ENCODE assay signal across 8 cellular contexts in genomic region chr11:73325036-73325981, GRCh38. TPM values are rescaled to one million over a fixed set of nuclear protein-coding genes. Genes with fewer than 3 reads are reported as not detected.
DNase-seq lines count a peak whose midpoint lies in the region; ATAC-seq and TF ChIP-seq lines count a peak whose summit lies in the region.

No MANE protein-coding gene starts in this region.

- H3F3A ChIP-seq in SK-N-SH (replicated peaks; ENCODE audit: insufficient read depth) = peaks cover 56% of the 10 kb centered on the region

- no peak overlapping the region for H2AFZ ChIP-seq in SK-N-SH (ENCODE audit: low read depth)

- H3K9ac ChIP-seq in SK-N-SH = peak overlapping the region; percentile 65; the same call in 1 of the 2 replicates
- no peak overlapping the region for H3K9ac ChIP-seq in mucosa of rectum (ENCODE audit: low read depth in 1 of 2, low read length in 2 of 2)

- H3K9me2 ChIP-seq in SK-N-SH = no peaks in the 10 kb centered on the region

- H3K36me3 ChIP-seq in SK-N-SH (replicated peaks in 1 of 2; ENCODE audit: control insufficient read depth in 1 of 2, insufficient read depth in 2 of 2, low read length in 1 of 2) (peaks cover 0 to 6% of the 10 kb centered on the region in 2 experiments), mucosa of rectum (ENCODE audit: control insufficient read depth in 2 of 2, insufficient read depth in 2 of 2, low read length in 2 of 2) (no peaks in the 10 kb centered on the region)

- POLR2A ChIA-PET in SK-N-SH (lab: Yijun Ruan, JAX) = no interaction called here

- peak overlapping the region; percentile 75 for H3K4me2 ChIP-seq in SK-N-SH

- H3K9me3 ChIP-seq in SK-N-SH = no peaks in the 10 kb centered on the region
- no peaks in the 10 kb centered on the region for H3K9me3 ChIP-seq in mucosa of rectum (ENCODE audit: control insufficient read depth in 2 of 2, low read length in 2 of 2)

- WGBS in SK-N-SH (ENCODE audit: low lambda C conversion rate) = 43% methylated on average over 9 of the region's 13 CpGs

- H3K27me3 ChIP-seq in SK-N-SH (ENCODE audit: insufficient read depth) = no peaks in the 10 kb centered on the region
- no peaks in the 10 kb centered on the region for H3K27me3 ChIP-seq in mucosa of rectum (ENCODE audit: control insufficient read depth in 2 of 2, insufficient read depth in 2 of 2, low read length in 2 of 2)

- TF ChIP-seq CTCF in SK-N-SH (IDR thresholded peaks at IDR 0.05) = no peak

- H4K20me1 ChIP-seq in SK-N-SH (ENCODE audit: insufficient read depth) = peaks cover 10% of the 10 kb centered on the region; the same call in 1 of the 2 replicates

- peak overlapping the region; percentile 92 to 98 for H3K27ac ChIP-seq in SK-N-SH (ENCODE audit: low read depth in 2 of 2, low read length in 1 of 2)
- peak overlapping the region; percentile 70 to 81 for H3K27ac ChIP-seq in mucosa of rectum (ENCODE audit: low read depth in 2 of 2, low read length in 2 of 2)

- H3K4me1 ChIP-seq in SK-N-SH (ENCODE audit: control insufficient read depth in 1 of 2, insufficient read depth in 2 of 2, low read depth in 1 of 2, low read length in 1 of 2) (peaks cover 77 to 81% of the 10 kb centered on the region in 2 experiments), mucosa of rectum (ENCODE audit: control insufficient read depth in 2 of 2, insufficient read depth in 2 of 2, low read length in 2 of 2) (peaks cover 24 to 28% of the 10 kb centered on the region in 2 donors)

- no peak for TF ChIP-seq RAD21 in SK-N-SH (IDR thresholded peaks at IDR 0.05; ENCODE audit: low read length)

- peak; percentile 84 for DNase-seq in SK-N-SH
- no peak for DNase-seq in amniotic stem cell (lab: John Stamatoyannopoulos, UW)
- DNase-seq in SHP77 treated with DMSO at 0.1 percent for 48 hours (lab: John Stamatoyannopoulos, UW) = no peak
- DNase-seq in stimulated activated naive CD4-positive, alpha-beta T cell (lab: John Stamatoyannopoulos, UW) = no peak
- no peak for DNase-seq in DMS79 (lab: John Stamatoyannopoulos, UW)

- peaks cover 92% of the 10 kb centered on the region for H3K79me2 ChIP-seq in SK-N-SH (ENCODE audit: insufficient read depth)

- peak in 1 of 2 experiments; percentile 62; a peak in 1 of 4 replicates for TF ChIP-seq EP300 in SK-N-SH (IDR thresholded peaks at IDR 0.05; ENCODE audit: borderline replicate concordance in 1 of 2, low read depth in 1 of 2, low read length in 1 of 2)

- H3K4me3 ChIP-seq in SK-N-SH (ENCODE audit: low read depth in 2 of 2, low read length in 1 of 2) = no peak overlapping the region; a peak in 1 of 4 replicates
- no peak overlapping the region for H3K4me3 ChIP-seq in mucosa of rectum (ENCODE audit: low read length in 2 of 2)

- peak; percentile 70 for ATAC-seq in GM18502 (IDR thresholded peaks at IDR 0.05; ENCODE audit: poor library complexity, unreplicated experiment)
- peak; percentile 61 for ATAC-seq in HG02571 (IDR thresholded peaks at IDR 0.05; ENCODE audit: unreplicated experiment)

- CTCF ChIA-PET in SK-N-SH (lab: Yijun Ruan, JAX) = interaction anchor here (0.6 to 17.6 kb wide), 7 partner anchors 10 to 335 kb away, joined by 3 to 223 read pairs (median 5); partner anchors contain the start of gene ARHGEF17

TF ChIP-seq in SK-N-SH, 30 proteins besides CTCF, POLR2A, EP300 and RAD21:
- TF ChIP-seq POLR2AphosphoS5 (IDR thresholded peaks at IDR 0.05; ENCODE audit: low read depth, low read length) = no peak
- TF ChIP-seq FOXJ3 (CRISPR knock-in tag; IDR thresholded peaks at IDR 0.05) = peak; percentile 71; the same call in 1 of the 2 replicates
- TF ChIP-seq EZH2phosphoT487 (IDR thresholded peaks at IDR 0.05; ENCODE audit: borderline replicate concordance, low read depth) = no peak
- TF ChIP-seq RCOR1 (IDR thresholded peaks at IDR 0.05; ENCODE audit: low read length) = peak; percentile 63; the same call in 1 of the 2 replicates
- 0 out of 2 replicates have a peak, but pooled peaks have one; percentile 13 for TF ChIP-seq NFIC (IDR thresholded peaks at IDR 0.05; ENCODE audit: borderline replicate concordance)
- TF ChIP-seq MAX (IDR thresholded peaks at IDR 0.05; ENCODE audit: low read depth) = peak; percentile 19; the same call in 1 of the 2 replicates
- TF ChIP-seq CHD2 (IDR thresholded peaks at IDR 0.05; ENCODE audit: low read length, partially characterized antibody) = peak; percentile 19
- TF ChIP-seq SMC3 (IDR thresholded peaks at IDR 0.05; ENCODE audit: low read depth, low read length) = no peak
- no peak for TF ChIP-seq TEAD4 (IDR thresholded peaks at IDR 0.05; ENCODE audit: borderline replicate concordance, insufficient read depth)
- TF ChIP-seq GATA2 (CRISPR knock-in tag; IDR thresholded peaks at IDR 0.05) = 0 out of 2 replicates have a peak, but pooled peaks have one; percentile 29
- no peak for TF ChIP-seq PBX3 (IDR thresholded peaks at IDR 0.05)
- peak; percentile 60; the same call in 1 of the 2 replicates for TF ChIP-seq MXI1 (IDR thresholded peaks at IDR 0.05; ENCODE audit: low read depth, low read length)
- peak; percentile 16; the same call in 1 of the 2 replicates for TF ChIP-seq RXRA (IDR thresholded peaks at IDR 0.05; ENCODE audit: borderline replicate concordance, low read depth)
- TF ChIP-seq TCF12 (IDR thresholded peaks at IDR 0.05) = peak; percentile 23; the same call in 1 of the 2 replicates

RNA-seq across cellular contexts. Expression of gene ARHGEF17, which starts 17.2 kb away (rescaled TPM):
- polyA plus RNA-seq in SK-N-SH (2012; rRNA removed) = 45.9 and 48.4 TPM in 2 replicates
- polyA plus RNA-seq in SK-N-SH (2012; cell fraction: cytosol; rRNA removed) = 8.0 and 13.3 TPM in 2 replicates
- 273 and 324 TPM in 2 replicates for polyA plus RNA-seq in SK-N-SH (2012; cell fraction: nucleus; rRNA removed)

RNA-seq across cellular contexts. Expression of gene RELT, which starts 50.9 kb away (rescaled TPM):
- polyA plus RNA-seq in SK-N-SH (2012; rRNA removed) = 4.3 and 5.5 TPM in 2 replicates
- 1.9 and 2.5 TPM in 2 replicates for polyA plus RNA-seq in SK-N-SH (2012; cell fraction: cytosol; rRNA removed)
- 12.2 and 12.5 TPM in 2 replicates for polyA plus RNA-seq in SK-N-SH (2012; cell fraction: nucleus; rRNA removed)

RNA-seq across cellular contexts. Expression of gene P2RY6, which starts 53.2 kb away (rescaled TPM):
- polyA plus RNA-seq in SK-N-SH (2012; rRNA removed) = 0.15 and 0.16 TPM in 2 replicates
- polyA plus RNA-seq in SK-N-SH (2012; cell fraction: cytosol; rRNA removed) = 0.09 and 0.31 TPM in 2 replicates
- polyA plus RNA-seq in SK-N-SH (2012; cell fraction: nucleus; rRNA removed) = 0.26 and 0.27 TPM in 2 replicates
